Comparison of ENCODE assay signal across 27 cellular contexts in genomic region chr19:32824136-32824835, GRCh38. TPM values are rescaled to one million over a fixed set of nuclear protein-coding genes. Genes with fewer than 3 reads are reported as not detected.
DNase-seq lines count a peak whose midpoint lies in the region; ATAC-seq, FAIRE-seq and TF ChIP-seq lines count a peak whose summit lies in the region.
"Had no signal": no experiment of that assay in that cellular context is flagged by ENCODE, and none has a peak within 500 bp of the region (broad histone marks: within the 10 kb centered on the region; RNA-seq: fewer than 3 reads in every experiment).

No MANE protein-coding gene starts in this region.

- no peak overlapping the region for H2AK9ac ChIP-seq in IMR-90 (replicated peaks; ENCODE audit: low read depth, low read length, poor library complexity)

- TF ChIP-seq RAD21 in A549 (conservative IDR thresholded peaks at IDR 0.05 in 1 of 2, IDR thresholded peaks at IDR 0.05 in 1 of 2) (no peak), IMR-90 (IDR thresholded peaks at IDR 0.05; ENCODE audit: low read length) (no peak), K562 (CRISPR knock-in tag; conservative IDR thresholded peaks at IDR 0.05 in 1 of 2, IDR thresholded peaks at IDR 0.05 in 1 of 2) (no peak)

- no peak overlapping the region for H3K27ac Mint-ChIP-seq in activated CD8-positive, alpha-beta T cell treated with anti-CD3 and anti-CD28 coated beads for 36 hours
- no peak overlapping the region for H3K27ac Mint-ChIP-seq in osteocyte (ENCODE audit: unreplicated experiment)
- H3K27ac Mint-ChIP-seq: activated CD4-positive, alpha-beta memory T cell treated with anti-CD3 and anti-CD28 coated beads for 36 hours; activated naive CD8-positive, alpha-beta T cell treated with anti-CD3 and anti-CD28 coated beads, Interleukin-2, amount 50 U/mL, for 24 hours; effector memory CD8-positive, alpha-beta T cell; naive B cell; stimulated activated effector memory CD8-positive, alpha-beta T cell treated with anti-CD3 and anti-CD28 coated beads, Interleukin-12 subunit alpha, Interleukin-12 subunit beta, amount 100 ng/mL, for 72 hours had no signal

- no peak overlapping the region for H3K27ac ChIP-seq in A549
- H3K27ac ChIP-seq in IMR-90 (ENCODE audit: insufficient read depth, low read length), result no peak overlapping the region
- no peak overlapping the region for H3K27ac ChIP-seq in K562 (ENCODE audit: extremely low read depth, low read depth, low read length)
- H3K27ac ChIP-seq: esophagus squamous epithelium, gastrocnemius medialis, suprapubic skin, vagina had no signal

- peaks cover 15% of the 10 kb centered on the region for H3K27me3 Mint-ChIP-seq in activated CD8-positive, alpha-beta T cell treated with anti-CD3 and anti-CD28 coated beads for 36 hours
- H3K27me3 Mint-ChIP-seq in osteocyte (ENCODE audit: unreplicated experiment), result peaks cover 6% of the 10 kb centered on the region
- H3K27me3 Mint-ChIP-seq: activated naive CD8-positive, alpha-beta T cell treated with anti-CD3 and anti-CD28 coated beads, Interleukin-2, amount 50 U/mL, for 24 hours had no signal

- H4K8ac ChIP-seq in IMR-90 (ENCODE audit: low read depth in 2 of 2, low read length in 2 of 2), result no peak overlapping the region

- H2AFZ ChIP-seq in IMR-90 (replicated peaks; ENCODE audit: low read length, poor library complexity) (peak overlapping the region; percentile 56), K562 (ENCODE audit: low read depth, low read length) (no peak overlapping the region)

- BruUV-seq in IMR-90 (replicated peaks; lab: Mats Ljungman, UMichigan), result no TSS peak
- BruUV-seq in K562 (replicated peaks; lab: Mats Ljungman, UMichigan), result no TSS peak

- H2BK5ac ChIP-seq in IMR-90 (ENCODE audit: low read depth, low read length, poor library complexity, severe bottlenecking), result no peak overlapping the region

- ATAC-seq in A549, result peak; percentile 28 to 37; a peak in 3 of 6 replicates
- no peak for ATAC-seq in IMR-90 (ENCODE audit: low read depth)
- peak; percentile 29; the same call in 1 of the 3 replicates for ATAC-seq in K562
- ATAC-seq in GM18870 (IDR thresholded peaks at IDR 0.05; ENCODE audit: unreplicated experiment), result no peak
- no peak for ATAC-seq in activated CD8-positive, alpha-beta T cell treated with anti-CD3 and anti-CD28 coated beads for 36 hours
- ATAC-seq: activated naive CD8-positive, alpha-beta T cell treated with anti-CD3 and anti-CD28 coated beads, Interleukin-2, amount 50 U/mL, for 24 hours; effector memory CD8-positive, alpha-beta T cell; gastrocnemius medialis; stimulated activated effector memory CD8-positive, alpha-beta T cell treated with anti-CD3 and anti-CD28 coated beads, Interleukin-12 subunit alpha, Interleukin-12 subunit beta, amount 100 ng/mL, for 72 hours had no signal

- intact Hi-C loops in IMR-90 (cut with micrococcal nuclease), result no loop called here
- intact Hi-C loops in K562 (cut with micrococcal nuclease), result no loop called here
- intact Hi-C loops in activated CD8-positive, alpha-beta T cell treated with anti-CD3 and anti-CD28 coated beads for 36 hours (cut with micrococcal nuclease), result no loop called here

- no peak overlapping the region for H2BK20ac ChIP-seq in IMR-90 (ENCODE audit: low read depth, low read length)

- TF ChIP-seq EP300 in A549 (IDR thresholded peaks at IDR 0.05) (no peak), K562 (IDR thresholded peaks at IDR 0.05; ENCODE audit: low read length) (no peak)

- no peak overlapping the region for H3K4me3 Mint-ChIP-seq in activated CD8-positive, alpha-beta T cell treated with anti-CD3 and anti-CD28 coated beads for 36 hours
- no peak overlapping the region for H3K4me3 Mint-ChIP-seq in osteocyte (ENCODE audit: unreplicated experiment)
- H3K4me3 Mint-ChIP-seq: activated CD4-positive, alpha-beta memory T cell treated with anti-CD3 and anti-CD28 coated beads for 36 hours; activated naive CD8-positive, alpha-beta T cell treated with anti-CD3 and anti-CD28 coated beads, Interleukin-2, amount 50 U/mL, for 24 hours; effector memory CD8-positive, alpha-beta T cell; stimulated activated effector memory CD8-positive, alpha-beta T cell treated with anti-CD3 and anti-CD28 coated beads, Interleukin-12 subunit alpha, Interleukin-12 subunit beta, amount 100 ng/mL, for 72 hours had no signal

- H3K36me3 Mint-ChIP-seq in activated CD8-positive, alpha-beta T cell treated with anti-CD3 and anti-CD28 coated beads for 36 hours (ENCODE audit: low read depth), result no peaks in the 10 kb centered on the region
- no peaks in the 10 kb centered on the region for H3K36me3 Mint-ChIP-seq in osteocyte (ENCODE audit: unreplicated experiment)
- H3K36me3 Mint-ChIP-seq: activated CD4-positive, alpha-beta memory T cell treated with anti-CD3 and anti-CD28 coated beads for 36 hours; naive B cell; stimulated activated effector memory CD8-positive, alpha-beta T cell treated with anti-CD3 and anti-CD28 coated beads, Interleukin-12 subunit alpha, Interleukin-12 subunit beta, amount 100 ng/mL, for 72 hours had no signal

- H2BK15ac ChIP-seq in IMR-90 (ENCODE audit: low read depth, low read length), result no peak overlapping the region

- DNase-seq in A549 (ENCODE audit: low read depth in 1 of 2, low spot score in 1 of 2) (no peak), IMR-90 (no peak), K562 (ENCODE audit: extremely low read depth in 1 of 4, low spot score in 3 of 4) (no peak), mesenteric fat pad (ENCODE audit: low spot score) (peak; percentile 87), NCI-H2196 (lab: John Stamatoyannopoulos, UW; ENCODE audit: unreplicated experiment) (no peak), osteocyte (ENCODE audit: extremely low spot score, unreplicated experiment) (no peak)
- DNase-seq in activated CD8-positive, alpha-beta T cell treated with anti-CD3 and anti-CD28 coated beads for 36 hours, result no peak
- DNase-seq: ACHN; activated CD4-positive, alpha-beta memory T cell treated with anti-CD3 and anti-CD28 coated beads for 36 hours; activated CD4-positive, CD25-positive, alpha-beta regulatory T cell; activated effector memory CD4-positive, alpha-beta T cell treated with anti-CD3 and anti-CD28 coated beads, Interleukin-2, amount 50 U/mL, for 16 hours; activated naive CD8-positive, alpha-beta T cell treated with anti-CD3 and anti-CD28 coated beads, Interleukin-2, amount 50 U/mL, for 24 hours; C1 segment of cervical spinal cord; effector memory CD8-positive, alpha-beta T cell; esophagus squamous epithelium; gastrocnemius medialis; naive B cell; NCI-H2029 treated with DMSO at 0.1 percent for 48 hours; stimulated activated CD4-positive, alpha-beta T cell treated with anti-CD3 and anti-CD28 coated beads, Interleukin-2, amount 100 ng/mL, for 24 hours had no signal

- H3K79me1 ChIP-seq in IMR-90 (ENCODE audit: low read depth in 1 of 2, low read length in 2 of 2), result no peaks in the 10 kb centered on the region

- no peak for TF ChIP-seq CTCF in A549 (IDR thresholded peaks at IDR 0.05)
- TF ChIP-seq CTCF in IMR-90 (conservative IDR thresholded peaks at IDR 0.05; ENCODE audit: low read depth, low read length), result no peak
- no peak for TF ChIP-seq CTCF in K562 (IDR thresholded peaks at IDR 0.05 in 2 of 3, conservative IDR thresholded peaks at IDR 0.05 in 1 of 3; ENCODE audit: insufficient read depth in 2 of 3, low read depth in 1 of 3, low read length in 3 of 3)
- TF ChIP-seq CTCF in activated CD8-positive, alpha-beta T cell treated with anti-CD3 and anti-CD28 coated beads for 36 hours (IDR thresholded peaks at IDR 0.05), result no peak
- no peak for TF ChIP-seq CTCF in osteocyte (IDR thresholded peaks at IDR 0.05)

- H3K4me1 ChIP-seq in A549, result no peaks in the 10 kb centered on the region
- no peaks in the 10 kb centered on the region for H3K4me1 ChIP-seq in IMR-90 (ENCODE audit: control insufficient read depth, insufficient read depth, low read length)
- H3K4me1 ChIP-seq in K562 (replicated peaks in 1 of 2; ENCODE audit: control insufficient read depth in 2 of 2, insufficient read depth in 2 of 2, low read length in 2 of 2), result peaks cover 0 to 10% of the 10 kb centered on the region in 2 experiments; a peak in 1 of 5 replicates
- H3K4me1 ChIP-seq: esophagus squamous epithelium, gastrocnemius medialis, suprapubic skin, vagina had no signal

- 61% methylated on average over 22 of the region's 22 CpGs for WGBS in A549 (ENCODE audit: missing lambda C conversion rate)
- 26% methylated on average over 12 of the region's 22 CpGs; no CpG with 5 or more reads in 1 of the 2 experiments for WGBS in IMR-90 (ENCODE audit: extremely low coverage in 2 of 2, insufficient read length in 1 of 2), 2 experiments
- under 1% methylated on average over 19 of the region's 22 CpGs for whole genome bisulfite sequencing in K562 (ENCODE audit: insufficient coverage, low coverage, missing lambda C conversion rate)

- in situ Hi-C loops in IMR-90 (cut with MboI; ENCODE audit: low sequenced_read_pairs) (no loop called here), K562 (cut with MboI) (no loop called here)

- dilution Hi-C loops in IMR-90 (cut with HindIII; ENCODE audit: low sequenced_read_pairs, unreplicated experiment), result no loop called here

- no peak overlapping the region for H4K91ac ChIP-seq in IMR-90 (ENCODE audit: insufficient read depth, low read depth, low read length)

- H3K9me3 Mint-ChIP-seq in activated CD8-positive, alpha-beta T cell treated with anti-CD3 and anti-CD28 coated beads for 36 hours, result no peaks in the 10 kb centered on the region
- H3K9me3 Mint-ChIP-seq in osteocyte (ENCODE audit: unreplicated experiment), result no peaks in the 10 kb centered on the region
- H3K9me3 Mint-ChIP-seq: activated CD4-positive, alpha-beta memory T cell treated with anti-CD3 and anti-CD28 coated beads for 36 hours; activated naive CD8-positive, alpha-beta T cell treated with anti-CD3 and anti-CD28 coated beads, Interleukin-2, amount 50 U/mL, for 24 hours; effector memory CD8-positive, alpha-beta T cell; naive B cell; stimulated activated effector memory CD8-positive, alpha-beta T cell treated with anti-CD3 and anti-CD28 coated beads, Interleukin-12 subunit alpha, Interleukin-12 subunit beta, amount 100 ng/mL, for 72 hours had no signal

- CTCF ChIA-PET in A549 (lab: Yijun Ruan, JAX) (interaction anchor here (0.6 to 1.5 kb wide), 6 partner anchors 8 to 359 kb away, joined by 3 to 4 read pairs (median 3); no protein-coding TSS in a partner anchor), IMR-90 (lab: Yijun Ruan, JAX) (no interaction called here), K562 (lab: Yijun Ruan, JAX; ENCODE audit: low intra/inter-chr PET ratio) (no interaction called here)
- CTCF ChIA-PET in activated CD8-positive, alpha-beta T cell treated with anti-CD3 and anti-CD28 coated beads for 36 hours (lab: Charles Lee), result interaction anchor here (0.6 kb wide), 1 partner anchor 124 kb away, joined by 3 read pairs; no protein-coding TSS in a partner anchor

- no peak overlapping the region for H3K23ac ChIP-seq in IMR-90 (ENCODE audit: low read depth, low read length)

- H3K4me2 ChIP-seq in A549 (no peak overlapping the region), IMR-90 (ENCODE audit: low read depth, low read length) (no peak overlapping the region), K562 (ENCODE audit: insufficient read depth, low read length) (no peak overlapping the region)

- H4K20me1 ChIP-seq in IMR-90 (ENCODE audit: insufficient read depth, low read length), result no peaks in the 10 kb centered on the region
- H4K20me1 ChIP-seq in K562 (replicated peaks; ENCODE audit: control insufficient read depth, insufficient read depth, low read length), result peaks cover 5% of the 10 kb centered on the region; the same call in 1 of the 2 replicates

- H3K4me1 Mint-ChIP-seq in activated CD8-positive, alpha-beta T cell treated with anti-CD3 and anti-CD28 coated beads for 36 hours (ENCODE audit: low read depth), result peaks cover 13% of the 10 kb centered on the region
- no peaks in the 10 kb centered on the region for H3K4me1 Mint-ChIP-seq in osteocyte (ENCODE audit: unreplicated experiment)

- no peaks in the 10 kb centered on the region for H3K9me3 ChIP-seq in A549
- H3K9me3 ChIP-seq in IMR-90 (ENCODE audit: control insufficient read depth, insufficient read depth, low read length), result no peaks in the 10 kb centered on the region
- H3K9me3 ChIP-seq in K562 (replicated peaks; ENCODE audit: control insufficient read depth, insufficient read depth, low read depth, low read length), result no peaks in the 10 kb centered on the region
- H3K9me3 ChIP-seq: esophagus squamous epithelium, gastrocnemius medialis, suprapubic skin, vagina had no signal

- no peak overlapping the region for H3K4ac ChIP-seq in IMR-90 (ENCODE audit: low read depth, low read length)

- no peak overlapping the region for H3K18ac ChIP-seq in IMR-90 (ENCODE audit: low read depth, low read length)

- no peak overlapping the region for H3K14ac ChIP-seq in IMR-90 (replicated peaks; ENCODE audit: low read depth, low read length)

- H2AK5ac ChIP-seq in IMR-90 (ENCODE audit: low read depth, low read length), result no peak overlapping the region

- H3K4me3 ChIP-seq in A549 (no peak overlapping the region), IMR-90 (ENCODE audit: insufficient read depth, low read depth, low read length) (no peak overlapping the region), K562 (no peak overlapping the region)
- H3K4me3 ChIP-seq: esophagus squamous epithelium, gastrocnemius medialis, suprapubic skin, vagina had no signal

- H3K9me1 ChIP-seq in IMR-90 (ENCODE audit: insufficient read depth, low read length), result no peaks in the 10 kb centered on the region
- no peaks in the 10 kb centered on the region for H3K9me1 ChIP-seq in K562 (ENCODE audit: control insufficient read depth, insufficient read depth, low read length)

- H2BK120ac ChIP-seq in IMR-90 (ENCODE audit: low read depth, low read length), result no peak overlapping the region

- POLR2A ChIA-PET in A549 (lab: Yijun Ruan, JAX), result no interaction called here
- POLR2A ChIA-PET in IMR-90 (lab: Charles Lee; ENCODE audit: unreplicated experiment), result interaction anchor here (0.6 kb wide), 1 partner anchor 29 kb away, joined by 13 read pairs; no protein-coding TSS in a partner anchor
- POLR2A ChIA-PET in K562 (lab: Yijun Ruan, JAX), result interaction anchor here (0.7 kb wide), 1 partner anchor 12 kb away, joined by 3 read pairs; no protein-coding TSS in a partner anchor
- POLR2A ChIA-PET in activated CD8-positive, alpha-beta T cell treated with anti-CD3 and anti-CD28 coated beads for 36 hours (lab: Charles Lee), result no interaction called here

- no peak overlapping the region for H3K56ac ChIP-seq in IMR-90 (ENCODE audit: extremely low read depth, insufficient read depth, low read length)

- no peak for FAIRE-seq in A549 (lab: Jason Lieb, UNC)
- no peak for FAIRE-seq in K562 (lab: Jason Lieb, UNC)
- FAIRE-seq: H54, keratinocyte, RCC 7860 had no signal

- H3K27me3 ChIP-seq in IMR-90 (ENCODE audit: control insufficient read depth, insufficient read depth, low read length), result peaks cover 17% of the 10 kb centered on the region
- H3K27me3 ChIP-seq in K562 (ENCODE audit: control insufficient read depth in 2 of 2, insufficient read depth in 2 of 2, low read length in 2 of 2), result peaks cover 47 to 67% of the 10 kb centered on the region in 2 experiments
- H3K27me3 ChIP-seq: vagina had no signal

- H3K36me3 ChIP-seq in IMR-90 (ENCODE audit: control insufficient read depth, insufficient read depth, low read length) (no peaks in the 10 kb centered on the region), K562 (ENCODE audit: control insufficient read depth, insufficient read depth, low read length) (no peaks in the 10 kb centered on the region)
- H3K36me3 ChIP-seq: esophagus squamous epithelium, gastrocnemius medialis, suprapubic skin, vagina had no signal

- no peaks in the 10 kb centered on the region for H3K79me2 ChIP-seq in K562 (ENCODE audit: control insufficient read depth, insufficient read depth, low read length)

- TF ChIP-seq POLR2A in A549 (IDR thresholded peaks at IDR 0.05; ENCODE audit: low read length) (no peak), IMR-90 (IDR thresholded peaks at IDR 0.05; ENCODE audit: low read depth, low read length) (no peak), K562 (conservative IDR thresholded peaks at IDR 0.05) (no peak)

- H4K5ac ChIP-seq in IMR-90 (ENCODE audit: low read depth, low read length), result no peak overlapping the region

- H3K9ac ChIP-seq in IMR-90 (ENCODE audit: low read depth, low read length), result no peak overlapping the region
- H3K9ac ChIP-seq in K562 (ENCODE audit: insufficient read depth in 1 of 2, low read depth in 2 of 2, low read length in 2 of 2), result no peak overlapping the region

RNA-seq across cellular contexts. Expression of gene SLC7A9, which starts 45.3 kb away (rescaled TPM):
- 0.50 and 1.3 TPM in 2 replicates for polyA plus RNA-seq in A549 (2011; rRNA removed)
- polyA plus RNA-seq in A549 (2012; cell fraction: cytosol; rRNA removed), result 0.29 and 0.48 TPM in 2 replicates
- polyA plus RNA-seq in A549 (2012; cell fraction: nucleus; rRNA removed), result 2.5 and 2.8 TPM in 2 replicates
- 0.54 to 0.62 TPM (median 0.62 TPM) in 3 replicates for polyA plus RNA-seq in A549 (2017; fragmentation: RNase III; extraction: RNeasy Plus Mini Kit Qiagen cat#74134 plus additional on column Dnase treatment)
- 0.74 and 1.0 TPM in 2 replicates for polyA minus RNA-seq in A549 (2011; rRNA and poly(A)+ RNA removed)
- total RNA-seq in IMR-90 (2012; rRNA removed), result not detected in 2 replicates
- polyA plus RNA-seq in IMR-90 (2012; rRNA removed), result not detected in 2 replicates
- polyA plus RNA-seq in IMR-90 (2012; cell fraction: cytosol; rRNA removed), result not detected in 2 replicates
- polyA plus RNA-seq in IMR-90 (2012; cell fraction: nucleus; rRNA removed; ENCODE audit: low replicate concordance), result 0.18 and 0.37 TPM in 2 replicates
- total RNA-seq in K562 (2011; cell fraction: chromatin; rRNA removed; ENCODE audit: low replicate concordance), result not detected in 2 replicates
- total RNA-seq in K562 (2011; cell fraction: nucleolus; rRNA removed), result not detected in 2 replicates
- total RNA-seq in K562 (2011; cell fraction: nucleoplasm; rRNA removed), result not detected in 2 replicates
- total RNA-seq in K562 (2014; rRNA removed), result not detected in 2 replicates
- not detected in 2 replicates for total RNA-seq in K562 (2014; rRNA removed; fragmentation: Illumina TruSeq; extraction: Trizol)
- total RNA-seq in K562 (2015; rRNA removed; fragmentation: Illumina TruSeq; extraction: Trizol), result not detected in 2 replicates
- total RNA-seq in K562 (2021), result not detected in 2 replicates
- polyA plus RNA-seq in K562 (2011; rRNA removed), result not detected in 2 replicates
- polyA plus RNA-seq in K562 (2011; cell fraction: cytosol; rRNA removed), result not detected in 2 replicates
- not detected in 2 replicates for polyA plus RNA-seq in K562 (2011; cell fraction: nucleus; rRNA removed)
- polyA plus RNA-seq in K562 (2012), result 0.06 TPM in 1 of 2 replicates, not detected in the other
- polyA plus RNA-seq in K562 (2014; fragmentation: Illumina TruSeq; extraction: Trizol), result not detected in 2 replicates
- polyA plus RNA-seq in K562 (2014; fragmentation: Nextera tagmentation; extraction: Ambion mirVana), result not detected
- polyA plus RNA-seq in K562 (2014; rRNA removed), result not detected in 2 replicates
- polyA minus RNA-seq in K562 (2011; rRNA and poly(A)+ RNA removed), result not detected in 2 replicates
- polyA minus RNA-seq in K562 (2011; cell fraction: cytosol; rRNA and poly(A)+ RNA removed), result not detected in 2 replicates
- polyA minus RNA-seq in K562 (2011; cell fraction: nucleus; rRNA and poly(A)+ RNA removed), result not detected in 2 replicates
- 0.29 TPM for total RNA-seq in mesenteric fat pad
- total RNA-seq in activated CD8-positive, alpha-beta T cell treated with anti-CD3 and anti-CD28 coated beads for 36 hours, result not detected
- total RNA-seq in osteocyte, result 0.37 and 0.78 TPM in 2 replicates
- total RNA-seq: NCI-H460, vagina had no signal

Comparison
In these comparisons a context has a peak if more than half of its experiments do, and no peak if none do; other contexts are left out.
1. ATAC-seq: peak in A549 (2 of 2) and K562 (single experiment); none in IMR-90 (single experiment), GM18870 (single experiment) and activated CD8-positive, alpha-beta T cell treated with anti-CD3 and anti-CD28 coated beads for 36 hours (single experiment).
2. CTCF ChIA-PET loops: an anchor here in A549 (0.6 to 1.5 kb wide) and activated CD8-positive, alpha-beta T cell treated with anti-CD3 and anti-CD28 coated beads for 36 hours (0.6 kb wide); none called in IMR-90 and K562.
3. POLR2A ChIA-PET loops: an anchor here in IMR-90 (0.6 kb wide) and K562 (0.7 kb wide); none called in A549 and activated CD8-positive, alpha-beta T cell treated with anti-CD3 and anti-CD28 coated beads for 36 hours.